In the genomic region with DNA sequence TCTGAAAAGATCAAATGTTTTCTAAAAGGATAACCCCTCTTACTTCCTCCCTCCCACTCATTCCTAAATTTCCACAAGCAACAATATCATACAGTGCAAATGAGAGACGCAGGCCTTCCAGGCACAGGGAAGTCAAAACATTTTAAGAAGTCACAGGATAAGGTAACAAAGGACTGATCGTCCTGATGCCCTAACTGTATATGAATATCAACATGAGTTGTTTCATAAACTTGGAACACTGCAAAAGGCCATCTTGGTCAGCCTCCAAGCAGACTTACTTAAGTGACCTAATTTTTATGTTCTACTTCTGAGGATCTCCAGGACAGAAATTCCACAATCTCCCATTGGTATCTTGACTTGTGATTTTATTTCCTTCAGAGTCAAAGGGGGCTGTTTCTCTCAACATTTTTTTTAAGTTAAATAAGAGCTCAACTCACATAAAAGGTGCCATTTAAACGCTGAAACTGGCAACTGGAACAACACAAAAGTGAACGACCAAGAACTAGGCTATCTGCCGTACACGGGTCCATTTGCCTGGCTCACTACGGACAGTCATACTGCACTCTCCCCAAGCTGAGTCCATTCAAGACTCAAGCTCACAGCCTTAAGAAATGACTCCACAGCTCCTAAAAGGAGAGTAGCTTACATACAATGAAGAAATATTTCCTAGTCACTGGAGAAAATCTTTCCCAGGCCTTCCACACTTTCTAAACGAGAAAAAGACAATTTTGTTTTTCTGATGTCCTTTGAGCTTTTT, we compare ENCODE assay signal across 12 cellular contexts.
DNase-seq lines count a peak whose midpoint lies in the region; TF ChIP-seq lines count a peak whose summit lies in the region.
"Had no signal": no experiment of that assay in that cellular context is flagged by ENCODE, and none has a peak within 500 bp of the region (broad histone marks: within the 10 kb centered on the region; RNA-seq: fewer than 3 reads in every experiment).

No MANE protein-coding gene starts in this region.

- H3K9me3 Mint-ChIP-seq in neural progenitor cell (peaks cover 11% of the 10 kb centered on the region), type B pancreatic cell (peaks cover 4% of the 10 kb centered on the region)
- H3K9me3 Mint-ChIP-seq: activated T-helper 2 cell treated with anti-CD3 and anti-CD28 coated beads, Interferon-gamma antibody, Interleukin-2, Interleukin-4, amounts not matched to agents 10 μg/mL and 5 μg/mL and 100 μg/mL, durations not matched to agents 14 hours and 24 hours and 36 hours; stimulated activated naive CD8-positive, alpha-beta T cell treated with anti-CD3 and anti-CD28 coated beads, Interleukin-15, Interleukin-2, amounts not matched to agents 100 ng/mL and 50 ng/mL, for 24 hours had no signal

- H3K4me1 Mint-ChIP-seq in neural progenitor cell (peaks cover 22% of the 10 kb centered on the region), type B pancreatic cell (ENCODE audit: unreplicated experiment) (peaks cover 44% of the 10 kb centered on the region)
- H3K4me1 Mint-ChIP-seq: CD4-positive, alpha-beta memory T cell had no signal

- no peak overlapping the region for H3K4me3 ChIP-seq in adrenal gland
- no peak overlapping the region for H3K4me3 ChIP-seq in neural progenitor cell

- H3K27me3 Mint-ChIP-seq in neural progenitor cell (ENCODE audit: insufficient read depth, low read depth) (no peaks in the 10 kb centered on the region), type B pancreatic cell (no peaks in the 10 kb centered on the region)
- H3K27me3 Mint-ChIP-seq: CD4-positive, alpha-beta memory T cell; stimulated activated naive CD8-positive, alpha-beta T cell treated with anti-CD3 and anti-CD28 coated beads, Interleukin-15, Interleukin-2, amounts not matched to agents 100 ng/mL and 50 ng/mL, for 24 hours had no signal

- H3K9ac ChIP-seq in neural progenitor cell = no peak overlapping the region

- H3K27ac ChIP-seq in adrenal gland = peak overlapping the region in 4 of 5 donors; percentile 19 to 51 (median 26)
- no peak overlapping the region for H3K27ac ChIP-seq in neural progenitor cell

- no peaks in the 10 kb centered on the region for H3F3A ChIP-seq in neural progenitor cell (ENCODE audit: low read depth)

- 61 to 71% (median 62%) methylated on average over 8 of the region's 8 CpGs for WGBS in adrenal gland, 4 donors

- no peak overlapping the region for H3K4me2 ChIP-seq in neural progenitor cell

- H4K20me1 ChIP-seq in neural progenitor cell (ENCODE audit: low read depth) = no peaks in the 10 kb centered on the region

- peak in 2 of 7 donors; percentile 35 to 37 for DNase-seq in adrenal gland
- DNase-seq in fibroblast of peridontal ligament (ENCODE audit: extremely low read depth) = peak; percentile 50
- no peak for DNase-seq in neural progenitor cell (ENCODE audit: low spot score)
- no peak for DNase-seq in type B pancreatic cell (ENCODE audit: extremely low spot score, unreplicated experiment)
- no peak for DNase-seq in NCI-H345 (lab: John Stamatoyannopoulos, UW)
- DNase-seq in SHP77 treated with DMSO at 0.1 percent for 48 hours (lab: John Stamatoyannopoulos, UW) = no peak
- no peak for DNase-seq in GF-D8 (lab: John Stamatoyannopoulos, UW)
- DNase-seq: caudate nucleus; CD4-positive, alpha-beta memory T cell; T-helper 2 cell had no signal

- no peaks in the 10 kb centered on the region for H3K9me3 ChIP-seq in adrenal gland (replicated peaks in 1 of 3)
- H3K9me3 ChIP-seq in neural progenitor cell (ENCODE audit: low read depth) = no peaks in the 10 kb centered on the region

- H3K27ac Mint-ChIP-seq in neural progenitor cell = peak overlapping the region; percentile 3
- H3K27ac Mint-ChIP-seq in type B pancreatic cell = peak overlapping the region; percentile 0
- H3K27ac Mint-ChIP-seq: activated T-helper 2 cell treated with anti-CD3 and anti-CD28 coated beads, Interferon-gamma antibody, Interleukin-2, Interleukin-4, amounts not matched to agents 10 μg/mL and 5 μg/mL and 100 μg/mL, durations not matched to agents 14 hours and 24 hours and 36 hours; stimulated activated naive CD8-positive, alpha-beta T cell treated with anti-CD3 and anti-CD28 coated beads, Interleukin-15, Interleukin-2, amounts not matched to agents 100 ng/mL and 50 ng/mL, for 24 hours had no signal

- no peaks in the 10 kb centered on the region for H3K27me3 ChIP-seq in adrenal gland
- no peaks in the 10 kb centered on the region for H3K27me3 ChIP-seq in neural progenitor cell

- peaks cover 13 to 28% of the 10 kb centered on the region in 2 donors for H3K4me1 ChIP-seq in adrenal gland (replicated peaks in 1 of 2)
- H3K4me1 ChIP-seq in neural progenitor cell = no peaks in the 10 kb centered on the region

- no peak overlapping the region for H3K4me3 Mint-ChIP-seq in neural progenitor cell
- no peak overlapping the region for H3K4me3 Mint-ChIP-seq in type B pancreatic cell
- H3K4me3 Mint-ChIP-seq: CD4-positive, alpha-beta memory T cell; stimulated activated naive CD8-positive, alpha-beta T cell treated with anti-CD3 and anti-CD28 coated beads, Interleukin-15, Interleukin-2, amounts not matched to agents 100 ng/mL and 50 ng/mL, for 24 hours had no signal

- TF ChIP-seq CTCF in adrenal gland (IDR thresholded peaks at IDR 0.05) = no peak
- no peak for TF ChIP-seq CTCF in neural progenitor cell (IDR thresholded peaks at IDR 0.05)
- TF ChIP-seq CTCF in type B pancreatic cell (conservative IDR thresholded peaks at IDR 0.05) = no peak

- H3K36me3 ChIP-seq in adrenal gland (replicated peaks in 1 of 2) (no peaks in the 10 kb centered on the region), neural progenitor cell (no peaks in the 10 kb centered on the region)

- TF ChIP-seq POLR2A in adrenal gland (IDR thresholded peaks at IDR 0.05) = no peak

- H3K36me3 Mint-ChIP-seq in neural progenitor cell = peaks cover 5% of the 10 kb centered on the region
- H3K36me3 Mint-ChIP-seq in type B pancreatic cell = peaks cover 5% of the 10 kb centered on the region
- H3K36me3 Mint-ChIP-seq: CD4-positive, alpha-beta memory T cell had no signal

- no peak overlapping the region for H2AFZ ChIP-seq in neural progenitor cell (replicated peaks)

- no peaks in the 10 kb centered on the region for H3K79me2 ChIP-seq in neural progenitor cell (ENCODE audit: low read depth)

- intact Hi-C loops in adrenal gland (cut with DNase I) = loop anchor here in 1 of 2 donors (10.0 kb wide), 1 partner anchor 68 kb away; the partner anchor contains the start of gene LHFPL2
